ENCODE assay signal across 16 cellular contexts in the genomic region with DNA sequence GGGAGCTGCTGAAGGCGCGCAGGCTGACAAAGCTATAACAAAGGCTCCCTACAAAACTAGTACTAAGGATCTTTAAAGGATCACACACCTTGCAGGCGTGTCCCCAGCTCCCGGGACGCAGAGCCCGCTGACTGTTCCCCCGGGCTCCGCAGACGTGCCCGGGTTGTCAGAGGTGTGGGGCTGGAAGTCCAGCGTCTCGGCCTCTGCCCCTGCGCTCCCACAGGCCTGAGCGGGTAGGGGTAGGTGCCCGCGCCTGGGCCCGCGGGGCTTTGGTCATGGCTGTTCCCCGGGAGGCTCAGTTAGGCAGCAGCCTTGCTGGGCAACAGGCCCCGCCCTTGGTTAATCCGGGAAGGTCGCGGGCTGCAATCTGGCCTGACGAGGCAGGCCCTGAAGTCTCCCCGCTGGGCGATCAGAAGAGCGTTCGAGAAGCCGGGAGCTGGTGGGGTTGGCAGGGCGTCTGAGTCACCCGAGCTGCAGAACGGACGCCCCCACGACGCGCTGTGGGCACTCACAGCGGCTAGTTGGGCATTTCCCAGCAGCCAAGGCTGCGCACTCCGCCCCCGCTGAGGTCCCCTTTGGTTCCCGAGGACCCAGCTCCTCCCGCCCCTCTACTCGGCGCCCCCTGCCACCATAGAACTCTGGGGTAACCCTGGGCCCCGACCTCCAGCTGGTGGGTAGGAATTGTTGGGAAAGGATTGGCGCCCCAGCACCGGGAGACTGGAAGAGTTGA. TPM values are rescaled to one million over a fixed set of nuclear protein-coding genes. Genes with fewer than 3 reads are reported as not detected.
DNase-seq lines count a peak whose midpoint lies in the region; ATAC-seq and TF ChIP-seq lines count a peak whose summit lies in the region.
"Had no signal": no experiment of that assay in that cellular context is flagged by ENCODE, and none has a peak within 500 bp of the region (broad histone marks: within the 10 kb centered on the region; RNA-seq: fewer than 3 reads in every experiment).

No MANE protein-coding gene starts in this region.

- peak; percentile 13 for ATAC-seq in foreskin keratinocyte
- ATAC-seq in GM19324 (IDR thresholded peaks at IDR 0.05; ENCODE audit: low FRiP score, unreplicated experiment), result no peak
- no peak for ATAC-seq in GM21526 (IDR thresholded peaks at IDR 0.05; ENCODE audit: low FRiP score, unreplicated experiment)

- no peak for TF ChIP-seq CTCF in foreskin keratinocyte (conservative IDR thresholded peaks at IDR 0.05)

- H3K4me1 ChIP-seq in foreskin keratinocyte, result no peaks in the 10 kb centered on the region

- DNase-seq in NCI-H82 (lab: John Stamatoyannopoulos, UW) (peak; percentile 18), NCI-H82 treated with DMSO at 0.1 percent for 48 hours (lab: John Stamatoyannopoulos, UW; ENCODE audit: unreplicated experiment) (no peak), foreskin keratinocyte (no peak), middle frontal gyrus (ENCODE audit: extremely low spot score, low spot score) (peak; percentile 22), substantia nigra (lab: John Stamatoyannopoulos, UW) (peak in 28 of 49 donors; percentile 27 to 79 (median 59)), GM19238 (ENCODE audit: insufficient read length, low spot score) (no peak)
- DNase-seq: activated CD4-positive, CD25-positive, alpha-beta regulatory T cell; activated naive CD8-positive, alpha-beta T cell treated with anti-CD3 and anti-CD28 coated beads, Interleukin-2, amount 10 ng/mL, durations not matched to agents 7 days and 5 days; NCI-H446; PC-9; SW 1271 had no signal

- H3K27me3 ChIP-seq in foreskin keratinocyte, result peaks cover 100% of the 10 kb centered on the region

- H3K27ac ChIP-seq in foreskin keratinocyte (no peak overlapping the region), substantia nigra (ENCODE audit: low read depth, low read length, poor library complexity, severe bottlenecking) (peak overlapping the region; percentile 90)
- H3K27ac ChIP-seq: coronary artery, PC-9 had no signal

RNA-seq across cellular contexts. Expression of a gene that starts 13.6 kb away (rescaled TPM):
- not detected in 2 replicates for total RNA-seq in foreskin keratinocyte
- not detected in 2 replicates for polyA plus RNA-seq in foreskin keratinocyte
- total RNA-seq: A172; activated naive CD8-positive, alpha-beta T cell treated with anti-CD3 and anti-CD28 coated beads, Interleukin-2, amount 10 ng/mL, durations not matched to agents 7 days and 5 days; fibroblast of lung; PC-9 had no signal

Comparison
In these comparisons a context has a peak if more than half of its experiments do, and no peak if none do; other contexts are left out.
1. DNase-seq: peak in NCI-H82 (single experiment), middle frontal gyrus (single experiment) and substantia nigra (28 of 49); none in NCI-H82 treated with DMSO at 0.1 percent for 48 hours (single experiment), foreskin keratinocyte (0 of 2) and GM19238 (single experiment).